Comparison of ENCODE assay signal across 8 cellular contexts in genomic region chr21:20882462-20883415, GRCh38.
DNase-seq lines count a peak whose midpoint lies in the region; ATAC-seq, FAIRE-seq and TF ChIP-seq lines count a peak whose summit lies in the region.

No MANE protein-coding gene starts in this region.

- no peaks in the 10 kb centered on the region for H3K9me3 ChIP-seq in CD8-positive, alpha-beta memory T cell (ENCODE audit: low read length)

- ATAC-seq in activated CD4-positive, alpha-beta T cell treated with anti-CD3 and anti-CD28 coated beads for 36 hours: no peak
- peak; percentile 79 for ATAC-seq in WTC11
- ATAC-seq in GM18873 (IDR thresholded peaks at IDR 0.05; ENCODE audit: low FRiP score, unreplicated experiment): no peak

- intact Hi-C loops in activated CD4-positive, alpha-beta T cell treated with anti-CD3 and anti-CD28 coated beads for 36 hours (cut with DNase I, micrococcal nuclease): loop anchor here in 1 of 2 experiments (5.0 to 10.0 kb wide), 2 partner anchors 58 to 1930 kb away; no protein-coding TSS in a partner anchor

- CTCF ChIA-PET in activated CD4-positive, alpha-beta T cell treated with anti-CD3 and anti-CD28 coated beads for 36 hours (lab: Charles Lee): no interaction called here
- CTCF ChIA-PET in WTC11 (lab: Charles Lee): no interaction called here
- CTCF ChIA-PET in CD8-positive, alpha-beta memory T cell (lab: Charles Lee): no interaction called here

- H3K27ac Mint-ChIP-seq in activated CD4-positive, alpha-beta T cell treated with anti-CD3 and anti-CD28 coated beads for 36 hours: no peak overlapping the region
- H3K27ac Mint-ChIP-seq in WTC11: no peak overlapping the region
- H3K27ac Mint-ChIP-seq in CD8-positive, alpha-beta memory T cell: no peak overlapping the region

- H3K27me3 Mint-ChIP-seq in activated CD4-positive, alpha-beta T cell treated with anti-CD3 and anti-CD28 coated beads for 36 hours: no peaks in the 10 kb centered on the region
- H3K27me3 Mint-ChIP-seq in WTC11 (ENCODE audit: low read depth): no peaks in the 10 kb centered on the region
- no peaks in the 10 kb centered on the region for H3K27me3 Mint-ChIP-seq in CD8-positive, alpha-beta memory T cell

- TF ChIP-seq CTCF in WTC11 (IDR thresholded peaks at IDR 0.05): peak; percentile 63

- no peak overlapping the region for H3K4me3 ChIP-seq in CD8-positive, alpha-beta memory T cell (ENCODE audit: low read length)

- no peaks in the 10 kb centered on the region for H3K27me3 ChIP-seq in CD8-positive, alpha-beta memory T cell (ENCODE audit: insufficient read depth, low read length, poor library complexity, severe bottlenecking)

- peaks cover 4% of the 10 kb centered on the region for H3K9me3 Mint-ChIP-seq in activated CD4-positive, alpha-beta T cell treated with anti-CD3 and anti-CD28 coated beads for 36 hours (ENCODE audit: low read depth)
- no peaks in the 10 kb centered on the region for H3K9me3 Mint-ChIP-seq in WTC11
- peaks cover 0 to 14% (median 2%) of the 10 kb centered on the region in 5 donors for H3K9me3 Mint-ChIP-seq in CD8-positive, alpha-beta memory T cell

- FAIRE-seq in urothelium cell line (lab: Jason Lieb, UNC): no peak

- no peaks in the 10 kb centered on the region for H3K4me1 Mint-ChIP-seq in activated CD4-positive, alpha-beta T cell treated with anti-CD3 and anti-CD28 coated beads for 36 hours
- H3K4me1 Mint-ChIP-seq in WTC11: peaks cover 3% of the 10 kb centered on the region
- no peaks in the 10 kb centered on the region for H3K4me1 Mint-ChIP-seq in CD8-positive, alpha-beta memory T cell

- H3K4me3 Mint-ChIP-seq in activated CD4-positive, alpha-beta T cell treated with anti-CD3 and anti-CD28 coated beads for 36 hours: no peak overlapping the region
- no peak overlapping the region for H3K4me3 Mint-ChIP-seq in WTC11
- H3K4me3 Mint-ChIP-seq in CD8-positive, alpha-beta memory T cell: no peak overlapping the region

- H3K27ac ChIP-seq in CD8-positive, alpha-beta memory T cell (ENCODE audit: low read depth, low read length): no peak overlapping the region

- no peaks in the 10 kb centered on the region for H3K4me1 ChIP-seq in CD8-positive, alpha-beta memory T cell (ENCODE audit: insufficient read depth, low read length)

- DNase-seq in activated CD4-positive, alpha-beta T cell treated with anti-CD3 and anti-CD28 coated beads for 36 hours: peak; percentile 32
- DNase-seq in activated CD4-positive, alpha-beta T cell treated with anti-CD3 and anti-CD28 coated beads for 1 hour: no peak
- DNase-seq in NCI-H1694 (lab: John Stamatoyannopoulos, UW) (peak; percentile 65), WTC11 (ENCODE audit: low spot score) (peak; percentile 47), iPS-NIHi11 (ENCODE audit: low spot score) (peak; percentile 56), urothelium cell line (ENCODE audit: low spot score) (peak; percentile 28)
- DNase-seq in CD8-positive, alpha-beta memory T cell: no peak

- no peaks in the 10 kb centered on the region for H3K36me3 Mint-ChIP-seq in activated CD4-positive, alpha-beta T cell treated with anti-CD3 and anti-CD28 coated beads for 36 hours (ENCODE audit: low read depth)
- no peaks in the 10 kb centered on the region for H3K36me3 Mint-ChIP-seq in WTC11
- H3K36me3 Mint-ChIP-seq in CD8-positive, alpha-beta memory T cell: no peaks in the 10 kb centered on the region

- POLR2A ChIA-PET in activated CD4-positive, alpha-beta T cell treated with anti-CD3 and anti-CD28 coated beads for 36 hours (lab: Charles Lee): no interaction called here
- POLR2A ChIA-PET in WTC11 (lab: Charles Lee): no interaction called here
- POLR2A ChIA-PET in CD8-positive, alpha-beta memory T cell (lab: Charles Lee): no interaction called here

- H3K36me3 ChIP-seq in CD8-positive, alpha-beta memory T cell (ENCODE audit: insufficient read depth, low read length): no peaks in the 10 kb centered on the region

TF ChIP-seq in WTC11, 78 proteins besides CTCF, POLR2A, EP300 and RAD21:
- no peak for TF ChIP-seq MYBL2 (CRISPR knock-in tag; IDR thresholded peaks at IDR 0.05)
- no peak for TF ChIP-seq HMGA2 (CRISPR knock-in tag; IDR thresholded peaks at IDR 0.05)
- no peak for TF ChIP-seq MAX (CRISPR knock-in tag; IDR thresholded peaks at IDR 0.05)
- no peak for TF ChIP-seq CREB1 (CRISPR knock-in tag; IDR thresholded peaks at IDR 0.05)
- TF ChIP-seq HMGXB4 (CRISPR knock-in tag; IDR thresholded peaks at IDR 0.05): no peak
- TF ChIP-seq NFE2L1 (CRISPR knock-in tag; IDR thresholded peaks at IDR 0.05): no peak
- TF ChIP-seq ELF4 (CRISPR knock-in tag; IDR thresholded peaks at IDR 0.05; ENCODE audit: low read depth): no peak
- TF ChIP-seq ZNF263 (CRISPR knock-in tag; IDR thresholded peaks at IDR 0.05; ENCODE audit: low read depth): no peak
- no peak for TF ChIP-seq E2F5 (CRISPR knock-in tag; IDR thresholded peaks at IDR 0.05)
- no peak for TF ChIP-seq USF2 (CRISPR knock-in tag; IDR thresholded peaks at IDR 0.05)

Comparison
In these comparisons a context has a peak if more than half of its experiments do, and no peak if none do; other contexts are left out.
1. DNase-seq: peak in activated CD4-positive, alpha-beta T cell treated with anti-CD3 and anti-CD28 coated beads for 36 hours (single experiment), NCI-H1694 (single experiment), WTC11 (single experiment), iPS-NIHi11 (single experiment) and urothelium cell line (single experiment); none in activated CD4-positive, alpha-beta T cell treated with anti-CD3 and anti-CD28 coated beads for 1 hour (single experiment) and CD8-positive, alpha-beta memory T cell (0 of 5).